In the genomic region with DNA sequence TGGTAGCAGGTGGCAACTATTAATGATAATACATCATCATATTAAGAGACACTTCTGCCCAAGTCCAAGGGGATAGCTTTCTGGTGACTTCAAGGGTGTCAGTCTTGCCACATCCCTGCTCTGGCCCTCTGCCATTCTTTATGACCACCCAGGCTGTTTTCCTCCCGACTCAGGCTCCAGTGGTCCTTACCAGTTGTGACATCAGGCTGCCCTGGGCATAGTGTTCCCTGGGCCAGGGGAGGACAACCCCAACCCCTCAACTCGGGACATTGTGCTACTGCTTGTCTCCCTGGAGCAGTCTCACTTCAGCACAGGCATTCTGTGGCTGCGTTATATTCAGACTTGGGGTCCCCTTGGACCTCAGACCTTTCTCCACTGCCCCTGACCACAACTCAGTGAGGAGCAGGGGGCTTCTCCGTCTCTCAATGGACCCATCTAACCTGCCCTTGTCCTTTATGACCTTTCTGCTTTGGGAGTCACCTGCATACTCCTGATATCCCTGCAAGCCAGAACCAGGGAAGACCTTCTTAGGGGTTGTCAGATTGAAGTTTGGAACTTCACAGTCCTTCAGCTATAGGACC, we compare ENCODE assay signal across 29 cellular contexts. TPM values are rescaled to one million over a fixed set of nuclear protein-coding genes. Genes with fewer than 3 reads are reported as not detected.
"Had no signal": no experiment of that assay in that cellular context is flagged by ENCODE, and none has a peak within 500 bp of the region (broad histone marks: within the 10 kb centered on the region; RNA-seq: fewer than 3 reads in every experiment).

No MANE protein-coding gene starts in this region.

- H3K36me3 ChIP-seq: esophagus muscularis mucosa, heart right ventricle, left ventricle myocardium inferior had no signal

- H3K27ac ChIP-seq: esophagus muscularis mucosa, heart right ventricle, left ventricle myocardium inferior, upper lobe of left lung had no signal

- H3K27me3 ChIP-seq: esophagus muscularis mucosa, upper lobe of left lung had no signal

- ATAC-seq: activated CD8-positive, alpha-beta memory T cell treated with anti-CD3 and anti-CD28 coated beads, Interleukin-2, amount 10 ng/mL, durations not matched to agents 7 days and 5 days; activated CD8-positive, alpha-beta T cell treated with anti-CD3 and anti-CD28 coated beads, Interleukin-2, amount 10 ng/mL, durations not matched to agents 7 days and 5 days; activated naive CD8-positive, alpha-beta T cell treated with anti-CD3 and anti-CD28 coated beads, Interleukin-2, amount 50 U/mL, for 24 hours; heart right ventricle; mucosa of descending colon; natural killer cell treated with Interleukin-12 subunit alpha and Interleukin-12 subunit beta and Interleukin-15 and Interleukin-18, amount 100 ng/mL, for 72 hours; right cardiac atrium; stimulated activated effector memory CD8-positive, alpha-beta T cell treated with anti-CD3 and anti-CD28 coated beads, Interleukin-12 subunit alpha, Interleukin-12 subunit beta, amount 100 ng/mL, for 72 hours; WTC11 had no signal

- H3K4me3 ChIP-seq: esophagus muscularis mucosa, heart right ventricle, left ventricle myocardium inferior, lung, mucosa of descending colon, upper lobe of left lung had no signal

- H3K9me3 ChIP-seq: esophagus muscularis mucosa, heart right ventricle, left ventricle myocardium inferior, mucosa of descending colon, upper lobe of left lung had no signal

- DNase-seq: activated CD4-positive, alpha-beta T cell treated with anti-CD3 and anti-CD28 coated beads for 1 hour; activated CD4-positive, alpha-beta T cell treated with anti-CD3 and anti-CD28 coated beads, Interleukin-2, amount 10 ng/mL, durations not matched to agents 7 days and 5 days; activated CD8-positive, alpha-beta memory T cell treated with anti-CD3 and anti-CD28 coated beads, Interleukin-2, amount 10 ng/mL, durations not matched to agents 7 days and 5 days; activated CD8-positive, alpha-beta T cell treated with anti-CD3 and anti-CD28 coated beads, Interleukin-2, amount 10 ng/mL, durations not matched to agents 7 days and 5 days; activated gamma-delta T cell; activated naive CD8-positive, alpha-beta T cell treated with anti-CD3 and anti-CD28 coated beads, Interleukin-2, amount 50 U/mL, for 24 hours; amygdala; caudate nucleus; effector CD4-positive, alpha-beta T cell; foreskin melanocyte; heart right ventricle; left ventricle myocardium inferior; mesendoderm; mucosa of descending colon; stimulated activated CD4-positive, alpha-beta T cell treated with anti-CD3 and anti-CD28 coated beads, Interleukin-12 subunit alpha, Interleukin-12 subunit beta, amount 100 ng/mL, for 4 hours; stimulated activated CD4-positive, alpha-beta T cell treated with anti-CD3 and anti-CD28 coated beads, Interleukin-4, amount 100 ng/mL, for 24 hours; T-helper 2 cell; upper lobe of left lung had no signal

RNA-seq across cellular contexts. Expression of gene PTPRN, which starts 17.2 kb away (rescaled TPM):
- total RNA-seq: activated CD4-positive, alpha-beta T cell treated with anti-CD3 and anti-CD28 coated beads, Interleukin-2, amount 10 ng/mL, durations not matched to agents 7 days and 5 days; natural killer cell treated with Interleukin-12 subunit alpha and Interleukin-12 subunit beta and Interleukin-15 and Interleukin-18, amount 100 ng/mL, for 72 hours; skeletal muscle tissue; subcutaneous adipose tissue had no signal

RNA-seq across cellular contexts. Expression of gene TUBA4B, which starts 39.0 kb away (rescaled TPM):
- total RNA-seq: activated CD4-positive, alpha-beta T cell treated with anti-CD3 and anti-CD28 coated beads, Interleukin-2, amount 10 ng/mL, durations not matched to agents 7 days and 5 days; activated CD8-positive, alpha-beta memory T cell treated with anti-CD3 and anti-CD28 coated beads, Interleukin-2, amount 10 ng/mL, durations not matched to agents 7 days and 5 days; activated CD8-positive, alpha-beta T cell treated with anti-CD3 and anti-CD28 coated beads, Interleukin-2, amount 10 ng/mL, durations not matched to agents 7 days and 5 days; esophagus muscularis mucosa; glomerular endothelial cell; heart right ventricle; left ventricle myocardium inferior; mucosa of descending colon; natural killer cell treated with Interleukin-12 subunit alpha and Interleukin-12 subunit beta and Interleukin-15 and Interleukin-18, amount 100 ng/mL, for 72 hours; omental fat pad; right cardiac atrium; skeletal muscle tissue; subcutaneous adipose tissue had no signal
- polyA plus RNA-seq: heart right ventricle, right cardiac atrium had no signal

RNA-seq across cellular contexts. Expression of gene RESP18, which starts 40.5 kb away (rescaled TPM):
- total RNA-seq: activated CD4-positive, alpha-beta T cell treated with anti-CD3 and anti-CD28 coated beads, Interleukin-2, amount 10 ng/mL, durations not matched to agents 7 days and 5 days; activated CD8-positive, alpha-beta memory T cell treated with anti-CD3 and anti-CD28 coated beads, Interleukin-2, amount 10 ng/mL, durations not matched to agents 7 days and 5 days; activated CD8-positive, alpha-beta T cell treated with anti-CD3 and anti-CD28 coated beads, Interleukin-2, amount 10 ng/mL, durations not matched to agents 7 days and 5 days; esophagus muscularis mucosa; glomerular endothelial cell; heart right ventricle; left ventricle myocardium inferior; lung; mucosa of descending colon; myocyte; natural killer cell treated with Interleukin-12 subunit alpha and Interleukin-12 subunit beta and Interleukin-15 and Interleukin-18, amount 100 ng/mL, for 72 hours; omental fat pad; right cardiac atrium; skeletal muscle tissue; subcutaneous adipose tissue; upper lobe of left lung; WTC11 had no signal
- polyA plus RNA-seq: heart right ventricle, lung, right cardiac atrium had no signal
